13 cellular contexts compared by ENCODE assay signal in genomic region chr3:45479627-45480026, GRCh38.
DNase-seq lines count a peak whose midpoint lies in the region; ATAC-seq and TF ChIP-seq lines count a peak whose summit lies in the region.
"Had no signal": no experiment of that assay in that cellular context is flagged by ENCODE, and none has a peak within 500 bp of the region (broad histone marks: within the 10 kb centered on the region; RNA-seq: fewer than 3 reads in every experiment).

No MANE protein-coding gene starts in this region.

- TF ChIP-seq CTCF in brain microvascular endothelial cell (IDR thresholded peaks at IDR 0.05; ENCODE audit: low read depth, low read length, missing control alignments) (no peak), heart right ventricle (IDR thresholded peaks at IDR 0.05) (no peak)

- H3K27ac Mint-ChIP-seq in activated naive CD8-positive, alpha-beta T cell treated with anti-CD3 and anti-CD28 coated beads, Interleukin-2, amount 50 U/mL, for 24 hours, result no peak overlapping the region
- H3K27ac Mint-ChIP-seq: activated B cell treated with CpG ODN at 0.5 μM for 24 hours; activated T-helper 1 cell treated with anti-CD3 and anti-CD28 coated beads, Interleukin-12 subunit alpha, Interleukin-12 subunit beta, Interleukin-2, Interleukin-4 antibody, amounts not matched to agents 30 ng/mL and 10 ng/mL and 1 ng/mL, durations not matched to agents 14 hours and 24 hours and 36 hours had no signal

- ATAC-seq in GM21390 (IDR thresholded peaks at IDR 0.05; ENCODE audit: unreplicated experiment), result no peak
- no peak for ATAC-seq in HG02623 (IDR thresholded peaks at IDR 0.05; ENCODE audit: unreplicated experiment)
- ATAC-seq in activated naive CD8-positive, alpha-beta T cell treated with anti-CD3 and anti-CD28 coated beads, Interleukin-2, amount 50 U/mL, for 24 hours, result no peak
- no peak for ATAC-seq in heart right ventricle
- ATAC-seq: Right ventricle myocardium inferior had no signal

- intact Hi-C loops in heart right ventricle (cut with DNase I), result loop anchor here in 2 of 10 donors (10.0 kb wide), 1 partner anchor 255 kb away; the partner anchor contains the start of gene TMEM158 (in 2 of the 2)

- H3K27me3 Mint-ChIP-seq in activated naive CD8-positive, alpha-beta T cell treated with anti-CD3 and anti-CD28 coated beads, Interleukin-2, amount 50 U/mL, for 24 hours, result no peaks in the 10 kb centered on the region
- H3K27me3 Mint-ChIP-seq: activated B cell treated with CpG ODN at 0.5 μM for 24 hours had no signal

- H3K36me3 Mint-ChIP-seq in activated naive CD8-positive, alpha-beta T cell treated with anti-CD3 and anti-CD28 coated beads, Interleukin-2, amount 50 U/mL, for 24 hours (ENCODE audit: low read depth), result peaks cover 42% of the 10 kb centered on the region

- H3K27me3 ChIP-seq in brain microvascular endothelial cell (replicated peaks) (no peaks in the 10 kb centered on the region), heart right ventricle (no peaks in the 10 kb centered on the region)

- no peaks in the 10 kb centered on the region for H3K4me1 Mint-ChIP-seq in activated naive CD8-positive, alpha-beta T cell treated with anti-CD3 and anti-CD28 coated beads, Interleukin-2, amount 50 U/mL, for 24 hours
- H3K4me1 Mint-ChIP-seq: activated B cell treated with CpG ODN at 0.5 μM for 24 hours had no signal

- H3K4me3 ChIP-seq in brain microvascular endothelial cell (ENCODE audit: low read depth, low read length), result no peak overlapping the region
- no peak overlapping the region for H3K4me3 ChIP-seq in heart right ventricle

- DNase-seq in A172 (ENCODE audit: low spot score), result peak; percentile 47
- DNase-seq in HS-27A (ENCODE audit: low read depth), result peak; percentile 81
- DNase-seq in brain microvascular endothelial cell, result peak; percentile 80
- DNase-seq in iris pigment epithelial cell (ENCODE audit: low read depth), result peak; percentile 91
- DNase-seq in activated naive CD8-positive, alpha-beta T cell treated with anti-CD3 and anti-CD28 coated beads, Interleukin-2, amount 50 U/mL, for 24 hours, result no peak
- no peak for DNase-seq in heart right ventricle
- DNase-seq: 8988T; activated B cell treated with CpG ODN at 0.5 μM for 24 hours; stimulated activated CD8-positive, alpha-beta memory T cell treated with anti-CD3 and anti-CD28 coated beads, Interleukin-4, amount 100 ng/mL, for 48 hours had no signal

- no peak overlapping the region for H3K4me3 Mint-ChIP-seq in activated naive CD8-positive, alpha-beta T cell treated with anti-CD3 and anti-CD28 coated beads, Interleukin-2, amount 50 U/mL, for 24 hours
- H3K4me3 Mint-ChIP-seq: activated B cell treated with CpG ODN at 0.5 μM for 24 hours; activated T-helper 1 cell treated with anti-CD3 and anti-CD28 coated beads, Interleukin-12 subunit alpha, Interleukin-12 subunit beta, Interleukin-2, Interleukin-4 antibody, amounts not matched to agents 30 ng/mL and 10 ng/mL and 1 ng/mL, durations not matched to agents 14 hours and 24 hours and 36 hours had no signal

- peaks cover 5% of the 10 kb centered on the region for H3K36me3 ChIP-seq in brain microvascular endothelial cell (replicated peaks)
- H3K36me3 ChIP-seq in heart right ventricle, result peaks cover 0 to 83% (median 17%) of the 10 kb centered on the region in 9 donors

- no peaks in the 10 kb centered on the region for H3K9me3 Mint-ChIP-seq in activated naive CD8-positive, alpha-beta T cell treated with anti-CD3 and anti-CD28 coated beads, Interleukin-2, amount 50 U/mL, for 24 hours

- H3K4me1 ChIP-seq in heart right ventricle, result peaks cover 0 to 6% (median 0%) of the 10 kb centered on the region in 9 donors

- H3K9me3 ChIP-seq in heart right ventricle, result peaks cover 0 to 10% (median 0%) of the 10 kb centered on the region in 11 donors

- 88 to 94% methylated on average over 4 of the region's 4 CpGs for WGBS in heart right ventricle, 2 donors

- in situ Hi-C loops in brain microvascular endothelial cell (cut with HindIII; ENCODE audit: low pct_ligation_motif_present, low sequenced_read_pairs), result no loop called here

- H3K27ac ChIP-seq in brain microvascular endothelial cell (peak overlapping the region; percentile 59), heart right ventricle (no peak overlapping the region)

Comparison
In these comparisons a context has a peak if more than half of its experiments do, and no peak if none do; other contexts are left out.
1. DNase-seq: peak in A172 (single experiment), HS-27A (single experiment), brain microvascular endothelial cell (single experiment) and iris pigment epithelial cell (single experiment); none in activated naive CD8-positive, alpha-beta T cell treated with anti-CD3 and anti-CD28 coated beads, Interleukin-2, amount 50 U/mL, for 24 hours (single experiment) and heart right ventricle (0 of 2).